ENCODE assay signal across 16 cellular contexts in genomic region chrX:146881521-146881920, GRCh38.
DNase-seq lines count a peak whose midpoint lies in the region; ATAC-seq and TF ChIP-seq lines count a peak whose summit lies in the region.
"Had no signal": no experiment of that assay in that cellular context is flagged by ENCODE, and none has a peak within 500 bp of the region (broad histone marks: within the 10 kb centered on the region; RNA-seq: fewer than 3 reads in every experiment).

No MANE protein-coding gene starts in this region.

- no peak overlapping the region for H3K4me2 ChIP-seq in mammary epithelial cell (ENCODE audit: insufficient read depth, low read depth, low read length)

- H4K20me1 ChIP-seq in mammary epithelial cell (ENCODE audit: insufficient read depth, low read length): no peaks in the 10 kb centered on the region

- peaks cover 8% of the 10 kb centered on the region for H3K9me3 ChIP-seq in mammary epithelial cell (replicated peaks; ENCODE audit: insufficient read depth, low read length)
- H3K9me3 ChIP-seq in left lung: no peaks in the 10 kb centered on the region

- no peak overlapping the region for H2AFZ ChIP-seq in mammary epithelial cell (ENCODE audit: low read depth, low read length)
- H2AFZ ChIP-seq: GM23248 had no signal

- ATAC-seq in left lung: no peak
- ATAC-seq: GM12878 had no signal

- dilution Hi-C loops in mammary epithelial cell (cut with HindIII; ENCODE audit: low sequenced_read_pairs): no loop called here

- no peaks in the 10 kb centered on the region for H3K79me2 ChIP-seq in mammary epithelial cell (ENCODE audit: insufficient read depth, low read length)

- H3K9ac ChIP-seq in mammary epithelial cell (ENCODE audit: insufficient read depth, low read length): no peak overlapping the region
- H3K9ac ChIP-seq: GM23248 had no signal

- H3K4me1 ChIP-seq in mammary epithelial cell (ENCODE audit: insufficient read depth, low read length) (no peaks in the 10 kb centered on the region), left lung (no peaks in the 10 kb centered on the region)

- 7% methylated on average over 2 of the region's 2 CpGs for WGBS in mammary epithelial cell (ENCODE audit: low coverage, missing lambda C conversion rate)

- H3K27me3 Mint-ChIP-seq in MCF 10A (ENCODE audit: insufficient read depth, unreplicated experiment): no peaks in the 10 kb centered on the region
- H3K27me3 Mint-ChIP-seq in activated CD4-positive, alpha-beta memory T cell treated with anti-CD3 and anti-CD28 coated beads for 36 hours: no peaks in the 10 kb centered on the region
- H3K27me3 Mint-ChIP-seq: B cell; CD4-positive, alpha-beta T cell had no signal

- H3K9me3 Mint-ChIP-seq in MCF 10A (ENCODE audit: unreplicated experiment): peaks cover 25% of the 10 kb centered on the region
- H3K9me3 Mint-ChIP-seq in activated CD4-positive, alpha-beta memory T cell treated with anti-CD3 and anti-CD28 coated beads for 36 hours: no peaks in the 10 kb centered on the region

- H3K36me3 ChIP-seq in mammary epithelial cell (ENCODE audit: insufficient read depth, low read length) (no peaks in the 10 kb centered on the region), left lung (no peaks in the 10 kb centered on the region)

- H3K4me3 Mint-ChIP-seq in MCF 10A (ENCODE audit: unreplicated experiment): peak overlapping the region; percentile 3
- no peak overlapping the region for H3K4me3 Mint-ChIP-seq in activated CD4-positive, alpha-beta memory T cell treated with anti-CD3 and anti-CD28 coated beads for 36 hours
- H3K4me3 Mint-ChIP-seq: B cell; CD4-positive, alpha-beta T cell had no signal

- intact Hi-C loops in MCF 10A (cut with micrococcal nuclease) (no loop called here), mammary epithelial cell (cut with micrococcal nuclease) (no loop called here), left lung (cut with DNase I) (no loop called here)
- intact Hi-C loops in activated CD4-positive, alpha-beta memory T cell treated with anti-CD3 and anti-CD28 coated beads for 36 hours (cut with micrococcal nuclease): no loop called here

- H3K27ac ChIP-seq in mammary epithelial cell (ENCODE audit: insufficient read depth, low read depth, low read length) (no peak overlapping the region), left lung (no peak overlapping the region)
- H3K27ac ChIP-seq: GM23248 had no signal

- H3K4me1 Mint-ChIP-seq in MCF 10A (ENCODE audit: insufficient read depth, unreplicated experiment): peaks cover 6% of the 10 kb centered on the region
- H3K4me1 Mint-ChIP-seq in activated CD4-positive, alpha-beta memory T cell treated with anti-CD3 and anti-CD28 coated beads for 36 hours (ENCODE audit: low read depth): no peaks in the 10 kb centered on the region
- H3K4me1 Mint-ChIP-seq: B cell had no signal

- no TSS peak for BruUV-seq in MCF 10A (replicated peaks; lab: Mats Ljungman, UMichigan)
- BruUV-seq in mammary epithelial cell (replicated peaks; lab: Mats Ljungman, UMichigan): no TSS peak

- in situ Hi-C loops in mammary epithelial cell (cut with MboI; ENCODE audit: low sequenced_read_pairs in 2 of 2): no loop called here

- POLR2A ChIA-PET in MCF 10A (lab: Yijun Ruan, JAX): no interaction called here
- POLR2A ChIA-PET in activated CD4-positive, alpha-beta memory T cell treated with anti-CD3 and anti-CD28 coated beads for 36 hours (lab: Charles Lee): no interaction called here

- DNase-seq in MCF 10A (ENCODE audit: unreplicated experiment) (no peak), mammary epithelial cell (no peak), OCI-M1 (lab: John Stamatoyannopoulos, UW) (peak; percentile 66), astrocyte of the hippocampus (ENCODE audit: low read depth, low spot score) (peak; percentile 8), NCI-H1930 (lab: John Stamatoyannopoulos, UW) (no peak), middle frontal gyrus (ENCODE audit: extremely low spot score, low spot score) (no peak), left lung (no peak)
- DNase-seq in activated CD4-positive, alpha-beta memory T cell treated with anti-CD3 and anti-CD28 coated beads for 36 hours: no peak
- DNase-seq: C1 segment of cervical spinal cord; Calu3; CD4-positive, alpha-beta T cell; DMS 273 treated with DMSO at 0.1 percent for 48 hours; GM23248; H7 had no signal

- TF ChIP-seq CTCF in MCF 10A (IDR thresholded peaks at IDR 0.05; ENCODE audit: unreplicated experiment) (no peak), mammary epithelial cell (conservative IDR thresholded peaks at IDR 0.05 in 1 of 2, IDR thresholded peaks at IDR 0.05 in 1 of 2; ENCODE audit: extremely low read depth in 1 of 2, insufficient read depth in 1 of 2, low read depth in 1 of 2, low read length in 2 of 2) (no peak), left lung (IDR thresholded peaks at IDR 0.05) (no peak)

- no peak overlapping the region for H3K4me3 ChIP-seq in mammary epithelial cell (replicated peaks in 1 of 3; ENCODE audit: insufficient read depth in 1 of 3, low read depth in 2 of 3, low read length in 3 of 3)
- no peak overlapping the region for H3K4me3 ChIP-seq in left lung
- H3K4me3 ChIP-seq: GM12878, GM23248 had no signal

- CTCF ChIA-PET in MCF 10A (lab: Yijun Ruan, JAX): no interaction called here
- CTCF ChIA-PET in mammary epithelial cell (lab: Charles Lee; ENCODE audit: low non-redundant PET): no interaction called here
- CTCF ChIA-PET in activated CD4-positive, alpha-beta memory T cell treated with anti-CD3 and anti-CD28 coated beads for 36 hours (lab: Charles Lee): no interaction called here

- H3K27ac Mint-ChIP-seq in MCF 10A (ENCODE audit: low read depth, unreplicated experiment): no peak overlapping the region
- H3K27ac Mint-ChIP-seq in activated CD4-positive, alpha-beta memory T cell treated with anti-CD3 and anti-CD28 coated beads for 36 hours: no peak overlapping the region
- H3K27ac Mint-ChIP-seq: B cell; CD4-positive, alpha-beta T cell had no signal

- H3K36me3 Mint-ChIP-seq in MCF 10A (ENCODE audit: insufficient read depth, unreplicated experiment): peaks cover 7% of the 10 kb centered on the region
- no peaks in the 10 kb centered on the region for H3K36me3 Mint-ChIP-seq in activated CD4-positive, alpha-beta memory T cell treated with anti-CD3 and anti-CD28 coated beads for 36 hours

- H3K27me3 ChIP-seq in mammary epithelial cell (ENCODE audit: insufficient read depth, low read length): no peaks in the 10 kb centered on the region
- no peaks in the 10 kb centered on the region for H3K27me3 ChIP-seq in left lung

Comparison
In these comparisons a context has a peak if more than half of its experiments do, and no peak if none do; other contexts are left out.
1. DNase-seq: peak in OCI-M1 (single experiment) and astrocyte of the hippocampus (single experiment); none in MCF 10A (single experiment), mammary epithelial cell (single experiment), NCI-H1930 (0 of 2), activated CD4-positive, alpha-beta memory T cell treated with anti-CD3 and anti-CD28 coated beads for 36 hours (single experiment), middle frontal gyrus (single experiment) and left lung (0 of 2).